ENCODE assay signal across 8 cellular contexts in genomic region chr22:38467904-38468760, GRCh38. TPM values are rescaled to one million over a fixed set of nuclear protein-coding genes. Genes with fewer than 3 reads are reported as not detected.
DNase-seq lines count a peak whose midpoint lies in the region; ATAC-seq and TF ChIP-seq lines count a peak whose summit lies in the region.

KDELR3 (plus strand) TSS chr22:38468096; CDS start chr22:38468234, 138 bp downstream.

- H3K4me1 ChIP-seq in HEK293 (ENCODE audit: control insufficient read depth, insufficient read depth, low read length), result peaks cover 6% of the 10 kb centered on the region
- H3K4me1 ChIP-seq in left lung, result peaks cover 7 to 26% of the 10 kb centered on the region in 2 donors

- DNase-seq in AG08396 (ENCODE audit: low spot score), result peak; percentile 97
- DNase-seq in coronary artery (ENCODE audit: low spot score), result no peak
- peak; percentile 73 to 89 for DNase-seq in left lung
- peak; percentile 57 to 58 for DNase-seq in stimulated activated CD4-positive, alpha-beta T cell treated with anti-CD3 and anti-CD28 coated beads, Interleukin-4, amount 100 ng/mL, for 48 hours (ENCODE audit: low read depth in 2 of 2)
- DNase-seq in DMS79 (lab: John Stamatoyannopoulos, UW), result no peak

- peaks cover 0 to 60% of the 10 kb centered on the region in 2 donors for H3K27me3 ChIP-seq in left lung

- no peak for TF ChIP-seq POLR2A in GM18505 (IDR thresholded peaks at IDR 0.05; ENCODE audit: borderline replicate concordance, extremely low read depth, insufficient read depth, insufficient read length)

- intact Hi-C loops in left lung (cut with DNase I), result no loop called here

- H3K9me3 ChIP-seq in HEK293 (ENCODE audit: control insufficient read depth, insufficient read depth, low read depth, low read length) (no peaks in the 10 kb centered on the region), left lung (no peaks in the 10 kb centered on the region)

- POLR2A ChIA-PET in HEK293 (lab: Yijun Ruan, JAX), result interaction anchor here (1.0 to 1.4 kb wide), 3 partner anchors 13 to 416 kb away, joined by 3 to 4 read pairs (median 3); no protein-coding TSS in a partner anchor

- H3K27ac ChIP-seq in HEK293 (ENCODE audit: extremely low read depth, low read depth, low read length) (peak within 1 kb of the TSS; percentile 27; the same call in 1 of the 2 replicates), coronary artery (peak within 1 kb of the TSS; percentile 31 to 63), left lung (peak within 1 kb of the TSS; percentile 28 to 42)

- peak; percentile 96 for ATAC-seq in left lung
- no peak for ATAC-seq in GM18505 (IDR thresholded peaks at IDR 0.05; ENCODE audit: unreplicated experiment)

- TF ChIP-seq CTCF in HEK293 (tag by site-specific recombination; IDR thresholded peaks at IDR 0.05) (no peak), WI38 (IDR thresholded peaks at IDR 0.05; ENCODE audit: low read depth, low read length) (peak; percentile 26; the same call in 1 of the 2 replicates), coronary artery (IDR thresholded peaks at IDR 0.05) (no peak), left lung (IDR thresholded peaks at IDR 0.05) (no peak)

- H3K36me3 ChIP-seq in HEK293 (ENCODE audit: control insufficient read depth in 2 of 2, insufficient read depth in 1 of 2, low read length in 2 of 2), result no peaks in the 10 kb centered on the region
- H3K36me3 ChIP-seq in left lung, result no peaks in the 10 kb centered on the region

- CTCF ChIA-PET in HEK293 (lab: Yijun Ruan, JAX), result no interaction called here

- peak within 1 kb of the TSS; percentile 52 for H3K4me3 ChIP-seq in HEK293 (ENCODE audit: low read depth, low read length)
- peak within 1 kb of the TSS; percentile 92 for H3K4me3 ChIP-seq in WI38 (ENCODE audit: low read depth, low read length)
- peak within 1 kb of the TSS; percentile 85 for H3K4me3 ChIP-seq in coronary artery
- H3K4me3 ChIP-seq in left lung, result peak within 1 kb of the TSS; percentile 50 to 67

TF ChIP-seq in HEK293, 187 proteins besides CTCF, POLR2A, EP300 and RAD21 (continues in another document):
- TF ChIP-seq WT1 (tag by site-specific recombination; IDR thresholded peaks at IDR 0.05), result 0 out of 2 replicates have a peak, but pooled peaks have one; percentile 13
- TF ChIP-seq MEIS1 (CRISPR knock-in tag; IDR thresholded peaks at IDR 0.05; ENCODE audit: borderline replicate concordance), result no peak
- TF ChIP-seq ZNF423 (tag by site-specific recombination; IDR thresholded peaks at IDR 0.05), result no peak
- 0 out of 2 replicates have a peak, but pooled peaks have one; percentile 10 for TF ChIP-seq KLF8 (tag by site-specific recombination; IDR thresholded peaks at IDR 0.05)
- no peak for TF ChIP-seq HOXC10 (CRISPR knock-in tag; IDR thresholded peaks at IDR 0.05)
- no peak for TF ChIP-seq YY1 (tag by site-specific recombination; IDR thresholded peaks at IDR 0.05)
- TF ChIP-seq ZSCAN23 (tag by site-specific recombination; IDR thresholded peaks at IDR 0.05), result no peak
- peak; percentile 23; the same call in 1 of the 2 replicates for TF ChIP-seq GLIS2 (tag by site-specific recombination; IDR thresholded peaks at IDR 0.05)
- TF ChIP-seq ZNF133 (tag by site-specific recombination; IDR thresholded peaks at IDR 0.05), result no peak
- TF ChIP-seq, protein P1, sequence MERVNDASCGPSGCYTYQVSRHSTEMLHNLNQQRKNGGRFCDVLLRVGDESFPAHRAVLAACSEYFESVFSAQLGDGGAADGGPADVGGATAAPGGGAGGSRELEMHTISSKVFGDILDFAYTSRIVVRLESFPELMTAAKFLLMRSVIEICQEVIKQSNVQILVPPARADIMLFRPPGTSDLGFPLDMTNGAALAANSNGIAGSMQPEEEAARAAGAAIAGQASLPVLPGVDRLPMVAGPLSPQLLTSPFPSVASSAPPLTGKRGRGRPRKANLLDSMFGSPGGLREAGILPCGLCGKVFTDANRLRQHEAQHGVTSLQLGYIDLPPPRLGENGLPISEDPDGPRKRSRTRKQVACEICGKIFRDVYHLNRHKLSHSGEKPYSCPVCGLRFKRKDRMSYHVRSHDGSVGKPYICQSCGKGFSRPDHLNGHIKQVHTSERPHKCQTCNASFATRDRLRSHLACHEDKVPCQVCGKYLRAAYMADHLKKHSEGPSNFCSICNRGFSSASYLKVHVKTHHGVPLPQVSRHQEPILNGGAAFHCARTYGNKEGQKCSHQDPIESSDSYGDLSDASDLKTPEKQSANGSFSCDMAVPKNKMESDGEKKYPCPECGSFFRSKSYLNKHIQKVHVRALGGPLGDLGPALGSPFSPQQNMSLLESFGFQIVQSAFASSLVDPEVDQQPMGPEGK (tag by site-specific recombination; IDR thresholded peaks at IDR 0.05), result peak; percentile 34
- no peak for TF ChIP-seq ZNF114 (tag by site-specific recombination; IDR thresholded peaks at IDR 0.05)
- no peak for TF ChIP-seq ZNF473 (tag by site-specific recombination; IDR thresholded peaks at IDR 0.05)
- TF ChIP-seq IKZF3 (tag by site-specific recombination; IDR thresholded peaks at IDR 0.05), result peak; percentile 90
- TF ChIP-seq, protein P2, sequence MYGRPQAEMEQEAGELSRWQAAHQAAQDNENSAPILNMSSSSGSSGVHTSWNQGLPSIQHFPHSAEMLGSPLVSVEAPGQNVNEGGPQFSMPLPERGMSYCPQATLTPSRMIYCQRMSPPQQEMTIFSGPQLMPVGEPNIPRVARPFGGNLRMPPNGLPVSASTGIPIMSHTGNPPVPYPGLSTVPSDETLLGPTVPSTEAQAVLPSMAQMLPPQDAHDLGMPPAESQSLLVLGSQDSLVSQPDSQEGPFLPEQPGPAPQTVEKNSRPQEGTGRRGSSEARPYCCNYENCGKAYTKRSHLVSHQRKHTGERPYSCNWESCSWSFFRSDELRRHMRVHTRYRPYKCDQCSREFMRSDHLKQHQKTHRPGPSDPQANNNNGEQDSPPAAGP (tag by site-specific recombination; IDR thresholded peaks at IDR 0.05), result peak; percentile 57
- no peak for TF ChIP-seq ZFP3 (tag by site-specific recombination; IDR thresholded peaks at IDR 0.05; ENCODE audit: low read depth)
- no peak for TF ChIP-seq ZNF639 (tag by site-specific recombination; IDR thresholded peaks at IDR 0.05)
- TF ChIP-seq SP2 (tag by site-specific recombination; IDR thresholded peaks at IDR 0.05), result no peak
- no peak for TF ChIP-seq ZNF76 (tag by site-specific recombination; IDR thresholded peaks at IDR 0.05; ENCODE audit: borderline replicate concordance, low read depth)
- TF ChIP-seq ZBTB7A (tag by site-specific recombination; IDR thresholded peaks at IDR 0.05; ENCODE audit: low read depth), result no peak
- TF ChIP-seq ZNF416 (tag by site-specific recombination; IDR thresholded peaks at IDR 0.05), result no peak
- TF ChIP-seq ZBTB1 (tag by site-specific recombination; IDR thresholded peaks at IDR 0.05), result no peak
- TF ChIP-seq TRIM28 (IDR thresholded peaks at IDR 0.05; ENCODE audit: borderline replicate concordance, low read length), result no peak
- no peak for TF ChIP-seq ZNF692 (tag by site-specific recombination; IDR thresholded peaks at IDR 0.05)
- TF ChIP-seq PRDM1 (tag by site-specific recombination; IDR thresholded peaks at IDR 0.05), result no peak
- no peak for TF ChIP-seq ZNF555 (tag by site-specific recombination; conservative IDR thresholded peaks at IDR 0.05)
- no peak for TF ChIP-seq RBAK (tag by site-specific recombination; IDR thresholded peaks at IDR 0.05)
- TF ChIP-seq, protein P3, sequence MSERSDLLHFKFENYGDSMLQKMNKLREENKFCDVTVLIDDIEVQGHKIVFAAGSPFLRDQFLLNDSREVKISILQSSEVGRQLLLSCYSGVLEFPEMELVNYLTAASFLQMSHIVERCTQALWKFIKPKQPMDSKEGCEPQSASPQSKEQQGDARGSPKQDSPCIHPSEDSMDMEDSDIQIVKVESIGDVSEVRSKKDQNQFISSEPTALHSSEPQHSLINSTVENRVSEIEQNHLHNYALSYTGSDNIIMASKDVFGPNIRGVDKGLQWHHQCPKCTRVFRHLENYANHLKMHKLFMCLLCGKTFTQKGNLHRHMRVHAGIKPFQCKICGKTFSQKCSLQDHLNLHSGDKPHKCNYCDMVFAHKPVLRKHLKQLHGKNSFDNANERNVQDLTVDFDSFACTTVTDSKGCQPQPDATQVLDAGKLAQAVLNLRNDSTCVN (tag by site-specific recombination; optimal IDR thresholded peaks at IDR 0.05), result peak; percentile 75
- TF ChIP-seq ELK4 (IDR thresholded peaks at IDR 0.05; ENCODE audit: borderline replicate concordance, low read depth, low read length), result no peak

RNA-seq across cellular contexts. Expression of gene KDELR3, which starts in this region (rescaled TPM):
- total RNA-seq in left lung, result 10 to 100 TPM; 25.9 to 53.8 TPM

Comparison
In these comparisons a context has a peak if more than half of its experiments do, and no peak if none do; other contexts are left out.
1. DNase-seq: peak in AG08396 (single experiment), left lung (2 of 2) and stimulated activated CD4-positive, alpha-beta T cell treated with anti-CD3 and anti-CD28 coated beads, Interleukin-4, amount 100 ng/mL, for 48 hours (2 of 2); none in coronary artery (single experiment) and DMS79 (single experiment).
2. Peak in every context shown above with its lines, with median percentiles within 50 percentile points of each other: H3K27ac ChIP-seq and H3K4me3 ChIP-seq.